Comparison of ENCODE assay signal across 2 cellular contexts in genomic region chr12:123387508-123388217, GRCh38.
TF ChIP-seq lines count a peak whose summit lies in the region.

No MANE protein-coding gene starts in this region.

TF ChIP-seq in SK-N-SH, 30 proteins besides CTCF, POLR2A, EP300 and RAD21 (continued from another document):
- no peak for TF ChIP-seq IRF3 (IDR thresholded peaks at IDR 0.05; ENCODE audit: low read depth, low read length)
- 0 out of 2 replicates have a peak, but pooled peaks have one; percentile 32 for TF ChIP-seq RFX5 (IDR thresholded peaks at IDR 0.05; ENCODE audit: low read length)

TF ChIP-seq in SK-N-SH treated with all-trans-retinoic acid at 6 μM for 48 hours, 23 proteins besides CTCF, POLR2A, EP300 and RAD21:
- TF ChIP-seq TSHZ2 (CRISPR knock-in tag; IDR thresholded peaks at IDR 0.05): no peak
- TF ChIP-seq PATZ1 (CRISPR knock-in tag; IDR thresholded peaks at IDR 0.05; ENCODE audit: borderline replicate concordance): no peak
- no peak for TF ChIP-seq GLIS3 (CRISPR knock-in tag; IDR thresholded peaks at IDR 0.05)
- TF ChIP-seq ZNF70 (CRISPR knock-in tag; IDR thresholded peaks at IDR 0.05): no peak
- TF ChIP-seq ZNF8 (CRISPR knock-in tag; IDR thresholded peaks at IDR 0.05): no peak
- TF ChIP-seq ZFP3 (CRISPR knock-in tag; IDR thresholded peaks at IDR 0.05): no peak
- TF ChIP-seq ISL1 (CRISPR knock-in tag; IDR thresholded peaks at IDR 0.05): no peak
- TF ChIP-seq ZFP30 (CRISPR knock-in tag; IDR thresholded peaks at IDR 0.05): no peak
- no peak for TF ChIP-seq RARB (CRISPR knock-in tag; IDR thresholded peaks at IDR 0.05)
- no peak for TF ChIP-seq SNAI2 (CRISPR knock-in tag; IDR thresholded peaks at IDR 0.05)
- no peak for TF ChIP-seq ZNF565 (CRISPR knock-in tag; conservative IDR thresholded peaks at IDR 0.05; ENCODE audit: low read depth)
- no peak for TF ChIP-seq PPARA (CRISPR knock-in tag; IDR thresholded peaks at IDR 0.05; ENCODE audit: borderline replicate concordance)
- TF ChIP-seq TCF4 (CRISPR knock-in tag; IDR thresholded peaks at IDR 0.05; ENCODE audit: borderline replicate concordance): no peak
- TF ChIP-seq BACH2 (CRISPR knock-in tag; IDR thresholded peaks at IDR 0.05; ENCODE audit: borderline replicate concordance): no peak
- no peak for TF ChIP-seq ARNTL (CRISPR knock-in tag; IDR thresholded peaks at IDR 0.05; ENCODE audit: borderline replicate concordance, low read depth)
- no peak for TF ChIP-seq ZC3H10 (CRISPR knock-in tag; IDR thresholded peaks at IDR 0.05)
TF ChIP-seq in SK-N-SH treated with all-trans-retinoic acid at 6 μM for 48 hours: peak in this region for 0.
